29 cellular contexts compared by ENCODE assay signal in the genomic region with DNA sequence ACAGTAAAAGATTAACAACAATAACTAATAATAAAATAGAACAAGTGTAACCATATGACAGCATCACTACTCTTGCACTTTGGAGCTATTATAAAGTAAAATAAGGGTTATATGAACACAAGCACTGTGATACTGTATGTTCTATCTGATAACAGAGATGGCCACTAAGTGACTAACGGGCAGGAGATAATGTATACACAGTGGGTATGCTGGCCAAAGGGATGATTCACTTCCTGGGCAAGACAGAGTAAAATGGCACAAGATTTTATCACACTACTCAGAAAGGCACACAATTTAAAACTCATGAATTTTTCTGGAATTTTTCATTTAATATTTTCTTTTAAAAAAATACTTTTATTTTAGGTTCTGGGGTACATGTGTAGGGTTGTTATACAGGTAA. TPM values are rescaled to one million over a fixed set of nuclear protein-coding genes. Genes with fewer than 3 reads are reported as not detected.
DNase-seq lines count a peak whose midpoint lies in the region; ATAC-seq, FAIRE-seq and TF ChIP-seq lines count a peak whose summit lies in the region.
"Had no signal": no experiment of that assay in that cellular context is flagged by ENCODE, and none has a peak within 500 bp of the region (broad histone marks: within the 10 kb centered on the region; RNA-seq: fewer than 3 reads in every experiment).

No MANE protein-coding gene starts in this region.

- TF ChIP-seq POLR2A in A549 (IDR thresholded peaks at IDR 0.05; ENCODE audit: low read length), result no peak

- no peaks in the 10 kb centered on the region for H3K27me3 Mint-ChIP-seq in glutamatergic neuron (ENCODE audit: unreplicated experiment)
- H3K27me3 Mint-ChIP-seq: activated naive CD4-positive, alpha-beta T cell treated with anti-CD3 and anti-CD28 coated beads, Interleukin-2, amount 10 ng/mL, durations not matched to agents 7 days and 5 days had no signal

- H3K4me1 ChIP-seq in A549 (peaks cover 9% of the 10 kb centered on the region; the same call in 2 of the 3 replicates), aorta (ENCODE audit: control insufficient read depth in 1 of 2, insufficient read depth in 2 of 2, low read length in 2 of 2) (no peaks in the 10 kb centered on the region)
- H3K4me1 ChIP-seq: gastrocnemius medialis, SJCRH30 had no signal

- no peak for FAIRE-seq in A549 (lab: Jason Lieb, UNC)
- FAIRE-seq: GM12892 had no signal

- H3K27ac Mint-ChIP-seq in glutamatergic neuron (ENCODE audit: unreplicated experiment), result no peak overlapping the region
- H3K27ac Mint-ChIP-seq: activated B cell treated with CpG ODN at 0.5 μM for 24 hours; activated naive CD4-positive, alpha-beta T cell treated with anti-CD3 and anti-CD28 coated beads, Interleukin-2, amount 10 ng/mL, durations not matched to agents 7 days and 5 days; natural killer cell treated with Interleukin-12 subunit alpha and Interleukin-12 subunit beta and Interleukin-15 and Interleukin-18, amount 100 ng/mL, for 72 hours had no signal

- POLR2A ChIA-PET in A549 (lab: Yijun Ruan, JAX), result no interaction called here

- peak; percentile 76 to 86; a peak in 5 of 6 replicates for ATAC-seq in A549
- ATAC-seq in aorta (ENCODE audit: low FRiP score), result no peak
- ATAC-seq in HG02852 (IDR thresholded peaks at IDR 0.05; ENCODE audit: unreplicated experiment), result no peak
- ATAC-seq: activated T-cell treated with anti-CD3 and anti-CD28 coated beads, Interleukin-2, amount 50 U/mL, for 4 hours; gastrocnemius medialis; natural killer cell treated with Interleukin-12 subunit alpha and Interleukin-12 subunit beta and Interleukin-15 and Interleukin-18, amount 100 ng/mL, for 72 hours had no signal

- no peak overlapping the region for H3K4me3 Mint-ChIP-seq in glutamatergic neuron (ENCODE audit: unreplicated experiment)
- H3K4me3 Mint-ChIP-seq: activated B cell treated with CpG ODN at 0.5 μM for 24 hours; activated naive CD4-positive, alpha-beta T cell treated with anti-CD3 and anti-CD28 coated beads, Interleukin-2, amount 10 ng/mL, durations not matched to agents 7 days and 5 days; activated T-cell treated with anti-CD3 and anti-CD28 coated beads, Interleukin-2, amount 50 U/mL, for 4 hours; natural killer cell treated with Interleukin-12 subunit alpha and Interleukin-12 subunit beta and Interleukin-15 and Interleukin-18, amount 100 ng/mL, for 72 hours had no signal

- peak overlapping the region in 1 of 2 experiments; percentile 50; a peak in 2 of 6 replicates for H3K27ac ChIP-seq in A549
- H3K27ac ChIP-seq in aorta (ENCODE audit: low read depth in 1 of 2, low read length in 2 of 2), result no peak overlapping the region
- H3K27ac ChIP-seq: epithelial cell of prostate, gastrocnemius medialis, SJCRH30, skin epidermis had no signal

- TF ChIP-seq EP300 in A549 (IDR thresholded peaks at IDR 0.05), result no peak

- no peaks in the 10 kb centered on the region for H3K9me3 ChIP-seq in A549
- H3K9me3 ChIP-seq in aorta (ENCODE audit: control insufficient read depth, low read length), result no peaks in the 10 kb centered on the region
- H3K9me3 ChIP-seq: gastrocnemius medialis, SJCRH30 had no signal

- no peaks in the 10 kb centered on the region for H3K27me3 ChIP-seq in aorta (ENCODE audit: control insufficient read depth in 1 of 2, insufficient read depth in 2 of 2, low read length in 1 of 2)
- H3K27me3 ChIP-seq: gastrocnemius medialis, SJCRH30 had no signal

- H3K4me2 ChIP-seq in A549, result peak overlapping the region; percentile 12

- TF ChIP-seq RAD21 in A549 (conservative IDR thresholded peaks at IDR 0.05 in 1 of 2, IDR thresholded peaks at IDR 0.05 in 1 of 2), result no peak

- CTCF ChIA-PET in A549 (lab: Yijun Ruan, JAX), result interaction anchor here (1.7 kb wide), 2 partner anchors 10 to 160 kb away, joined by 4 read pairs; no protein-coding TSS in a partner anchor

- intact Hi-C loops in aorta (cut with DNase I), result no loop called here

- H3K4me3 ChIP-seq in A549, result no peak overlapping the region
- no peak overlapping the region for H3K4me3 ChIP-seq in cardiac fibroblast (replicated peaks in 1 of 2; ENCODE audit: low read depth in 2 of 2, low read length in 2 of 2)
- no peak overlapping the region for H3K4me3 ChIP-seq in aorta (ENCODE audit: low read length in 2 of 2)
- H3K4me3 ChIP-seq: gastrocnemius medialis, SJCRH30, skin epidermis had no signal

- 13% methylated on average over 1 of the region's 1 CpG for WGBS in A549 (ENCODE audit: missing lambda C conversion rate)
- 44% methylated on average over 1 of the region's 1 CpG for WGBS in aorta, 2 donors

- peak in 1 of 2 experiments; percentile 20 for DNase-seq in A549 (ENCODE audit: low read depth in 1 of 2, low spot score in 1 of 2)
- peak; percentile 70 for DNase-seq in HT1080 (ENCODE audit: low read depth)
- peak; percentile 61 for DNase-seq in RPMI7951 (ENCODE audit: low read depth)
- DNase-seq in cardiac fibroblast (ENCODE audit: low read depth in 2 of 2), result peak; percentile 8
- no peak for DNase-seq in cerebellar cortex (ENCODE audit: low spot score)
- no peak for DNase-seq in aorta
- DNase-seq in glutamatergic neuron, result no peak
- DNase-seq: ACHN; activated B cell treated with CpG ODN at 0.5 μM for 24 hours; activated naive CD4-positive, alpha-beta T cell treated with anti-CD3 and anti-CD28 coated beads, Interleukin-2, amount 10 ng/mL, durations not matched to agents 7 days and 5 days; activated T-cell treated with anti-CD3 and anti-CD28 coated beads, Interleukin-2, amount 50 U/mL, for 4 hours; C1 segment of cervical spinal cord; cortex of kidney; gastrocnemius medialis; HCEC 1CT; kidney glomerular epithelial cell; NCI-H1417; NCI-H69; SJCRH30; stimulated activated CD4-positive, alpha-beta T cell treated with anti-CD3 and anti-CD28 coated beads, Interleukin-4, amount 100 ng/mL, for 1 hour; T-helper 2 cell had no signal

- H3K36me3 Mint-ChIP-seq in glutamatergic neuron (ENCODE audit: unreplicated experiment), result no peaks in the 10 kb centered on the region
- H3K36me3 Mint-ChIP-seq: activated naive CD4-positive, alpha-beta T cell treated with anti-CD3 and anti-CD28 coated beads, Interleukin-2, amount 10 ng/mL, durations not matched to agents 7 days and 5 days had no signal

- no peaks in the 10 kb centered on the region for H3K4me1 Mint-ChIP-seq in glutamatergic neuron (ENCODE audit: low read depth, unreplicated experiment)
- H3K4me1 Mint-ChIP-seq: activated B cell treated with CpG ODN at 0.5 μM for 24 hours; activated naive CD4-positive, alpha-beta T cell treated with anti-CD3 and anti-CD28 coated beads, Interleukin-2, amount 10 ng/mL, durations not matched to agents 7 days and 5 days had no signal

- no peaks in the 10 kb centered on the region for H3K9me3 Mint-ChIP-seq in glutamatergic neuron (ENCODE audit: unreplicated experiment)
- H3K9me3 Mint-ChIP-seq: activated B cell treated with CpG ODN at 0.5 μM for 24 hours; activated naive CD4-positive, alpha-beta T cell treated with anti-CD3 and anti-CD28 coated beads, Interleukin-2, amount 10 ng/mL, durations not matched to agents 7 days and 5 days; activated T-cell treated with anti-CD3 and anti-CD28 coated beads, Interleukin-2, amount 50 U/mL, for 4 hours; natural killer cell treated with Interleukin-12 subunit alpha and Interleukin-12 subunit beta and Interleukin-15 and Interleukin-18, amount 100 ng/mL, for 72 hours had no signal

- no peak for TF ChIP-seq CTCF in A549 (IDR thresholded peaks at IDR 0.05)
- no peak for TF ChIP-seq CTCF in cardiac fibroblast (IDR thresholded peaks at IDR 0.05; ENCODE audit: low read depth, low read length)
- no peak for TF ChIP-seq CTCF in glutamatergic neuron (IDR thresholded peaks at IDR 0.05; ENCODE audit: partially characterized antibody, unreplicated experiment)

- no peaks in the 10 kb centered on the region for H3K36me3 ChIP-seq in aorta (ENCODE audit: control insufficient read depth in 1 of 2, insufficient read depth in 2 of 2, low read length in 1 of 2)
- H3K36me3 ChIP-seq: gastrocnemius medialis, SJCRH30 had no signal

TF ChIP-seq in A549, 52 proteins besides CTCF, POLR2A, EP300 and RAD21 (continues in another document):
- TF ChIP-seq GATA3 (IDR thresholded peaks at IDR 0.05; ENCODE audit: borderline replicate concordance) (peak; percentile 22; the same call in 1 of the 2 replicates), HOXB5 (CRISPR knock-in tag; IDR thresholded peaks at IDR 0.05) (no peak)

RNA-seq across cellular contexts. Expression of gene SLC9C2, which starts 12.3 kb away (rescaled TPM):
- polyA plus RNA-seq in A549 (2011; rRNA removed) (not detected in 2 replicates), A549 (2017; fragmentation: RNase III; extraction: RNeasy Plus Mini Kit Qiagen cat#74134 plus additional on column Dnase treatment) (not detected in 3 replicates), aorta (not detected)
- polyA plus RNA-seq in A549 (2012; cell fraction: cytosol; rRNA removed), result not detected in 2 replicates
- polyA plus RNA-seq in A549 (2012; cell fraction: nucleus; rRNA removed), result not detected in 2 replicates
- polyA minus RNA-seq in A549 (2011; rRNA and poly(A)+ RNA removed), result not detected in 2 replicates
- not detected in 2 replicates for total RNA-seq in HT1080 (2014; rRNA removed; shearing (Covaris generic))
- polyA plus RNA-seq in HT1080 (2015; cell fraction: cytosol; rRNA removed), result not detected in 2 replicates
- polyA plus RNA-seq in HT1080 (2015; cell fraction: nucleus; rRNA removed), result not detected in 2 replicates
- total RNA-seq in RPMI7951 (2014; rRNA removed; shearing (Covaris generic)), result not detected in 2 replicates
- total RNA-seq in aorta (not detected), glutamatergic neuron (ENCODE audit: unreplicated experiment) (0.98 TPM)
- total RNA-seq: activated B cell treated with CpG ODN at 0.5 μM for 24 hours; activated T-cell treated with anti-CD3 and anti-CD28 coated beads, Interleukin-2, amount 50 U/mL, for 4 hours; gastrocnemius medialis; natural killer cell treated with Interleukin-12 subunit alpha and Interleukin-12 subunit beta and Interleukin-15 and Interleukin-18, amount 100 ng/mL, for 72 hours; posterior vena cava; SJCRH30; urinary bladder had no signal
- polyA plus RNA-seq: urinary bladder had no signal

RNA-seq across cellular contexts. Expression of gene TEX50, which starts 44.6 kb away (rescaled TPM):
- polyA plus RNA-seq in A549 (2011; rRNA removed) (not detected in 2 replicates), A549 (2017; fragmentation: RNase III; extraction: RNeasy Plus Mini Kit Qiagen cat#74134 plus additional on column Dnase treatment) (not detected in 3 replicates), aorta (not detected)
- polyA plus RNA-seq in A549 (2012; cell fraction: cytosol; rRNA removed), result not detected in 2 replicates
- not detected in 2 replicates for polyA plus RNA-seq in A549 (2012; cell fraction: nucleus; rRNA removed)
- not detected in 2 replicates for polyA minus RNA-seq in A549 (2011; rRNA and poly(A)+ RNA removed)
- not detected in 2 replicates for total RNA-seq in HT1080 (2014; rRNA removed; shearing (Covaris generic))
- not detected in 2 replicates for polyA plus RNA-seq in HT1080 (2015; cell fraction: cytosol; rRNA removed)
- polyA plus RNA-seq in HT1080 (2015; cell fraction: nucleus; rRNA removed), result not detected in 2 replicates
- total RNA-seq in RPMI7951 (2014; rRNA removed; shearing (Covaris generic)), result not detected in 2 replicates
- total RNA-seq in aorta (not detected), glutamatergic neuron (ENCODE audit: unreplicated experiment) (not detected)
- total RNA-seq: activated B cell treated with CpG ODN at 0.5 μM for 24 hours; activated T-cell treated with anti-CD3 and anti-CD28 coated beads, Interleukin-2, amount 50 U/mL, for 4 hours; gastrocnemius medialis; mesenteric fat pad; natural killer cell treated with Interleukin-12 subunit alpha and Interleukin-12 subunit beta and Interleukin-15 and Interleukin-18, amount 100 ng/mL, for 72 hours; posterior vena cava; SJCRH30; urinary bladder had no signal
- polyA plus RNA-seq: urinary bladder had no signal

Comparison
In these comparisons a context has a peak if more than half of its experiments do, and no peak if none do; other contexts are left out.
1. ATAC-seq: peak in A549 (2 of 2); none in aorta (single experiment) and HG02852 (single experiment).
2. DNase-seq: peak in HT1080 (single experiment), RPMI7951 (single experiment) and cardiac fibroblast (2 of 2); none in cerebellar cortex (single experiment), aorta (0 of 2) and glutamatergic neuron (single experiment).